Comparison of ENCODE assay signal across 9 cellular contexts in genomic region chr3:190183121-190183520, GRCh38.
DNase-seq lines count a peak whose midpoint lies in the region; ATAC-seq and TF ChIP-seq lines count a peak whose summit lies in the region.
"Had no signal": no experiment of that assay in that cellular context is flagged by ENCODE, and none has a peak within 500 bp of the region (broad histone marks: within the 10 kb centered on the region; RNA-seq: fewer than 3 reads in every experiment).

No MANE protein-coding gene starts in this region.

- no peak overlapping the region for H3K4me3 ChIP-seq in HFF-Myc (replicated peaks; ENCODE audit: low read depth, low read length)
- no peak overlapping the region for H3K4me3 ChIP-seq in astrocyte of the cerebellum (ENCODE audit: low read depth, low read length)

- no peaks in the 10 kb centered on the region for H3K4me1 Mint-ChIP-seq in T-helper 17 cell

- TF ChIP-seq CTCF in HFF-Myc (IDR thresholded peaks at IDR 0.05; ENCODE audit: low read depth, low read length, missing control alignments) (no peak), astrocyte of the cerebellum (IDR thresholded peaks at IDR 0.05; ENCODE audit: low read depth, low read length, missing control alignments) (no peak)

- DNase-seq in Ammon's horn (ENCODE audit: low spot score), result peak; percentile 56
- peak; percentile 86 for DNase-seq in HFF-Myc (ENCODE audit: extremely low read depth, low read depth)
- DNase-seq in astrocyte of the cerebellum (ENCODE audit: low read depth), result peak; percentile 94
- DNase-seq in kidney tubule cell (ENCODE audit: low spot score), result peak; percentile 77
- no peak for DNase-seq in T-helper 17 cell
- no peak for DNase-seq in inferior parietal cortex (ENCODE audit: extremely low spot score)
- no peak for DNase-seq in SIG-M5 (lab: John Stamatoyannopoulos, UW)
- DNase-seq: activated CD4-positive, alpha-beta T cell treated with anti-CD3 and anti-CD28 coated beads for 48 hours had no signal

- H3K4me3 Mint-ChIP-seq in T-helper 17 cell, result no peak overlapping the region

- H3K9me3 ChIP-seq in T-helper 17 cell (ENCODE audit: control insufficient read depth, low read length, poor library complexity, severe bottlenecking), result no peaks in the 10 kb centered on the region

- no peaks in the 10 kb centered on the region for H3K27me3 Mint-ChIP-seq in T-helper 17 cell

- ATAC-seq in T-helper 17 cell (no peak), GM19023 (IDR thresholded peaks at IDR 0.05; ENCODE audit: unreplicated experiment) (no peak)

- H3K36me3 Mint-ChIP-seq in T-helper 17 cell (ENCODE audit: low read depth), result no peaks in the 10 kb centered on the region

- H3K27ac Mint-ChIP-seq in T-helper 17 cell, result no peak overlapping the region

- in situ Hi-C loops in astrocyte of the cerebellum (cut with HindIII; ENCODE audit: low sequenced_read_pairs), result no loop called here

Comparison
In these comparisons a context has a peak if more than half of its experiments do, and no peak if none do; other contexts are left out.
1. DNase-seq: peak in Ammon's horn (single experiment), HFF-Myc (single experiment), astrocyte of the cerebellum (single experiment) and kidney tubule cell (single experiment); none in T-helper 17 cell (0 of 3), inferior parietal cortex (single experiment) and SIG-M5 (single experiment).